ENCODE assay signal across 21 cellular contexts in the genomic region with DNA sequence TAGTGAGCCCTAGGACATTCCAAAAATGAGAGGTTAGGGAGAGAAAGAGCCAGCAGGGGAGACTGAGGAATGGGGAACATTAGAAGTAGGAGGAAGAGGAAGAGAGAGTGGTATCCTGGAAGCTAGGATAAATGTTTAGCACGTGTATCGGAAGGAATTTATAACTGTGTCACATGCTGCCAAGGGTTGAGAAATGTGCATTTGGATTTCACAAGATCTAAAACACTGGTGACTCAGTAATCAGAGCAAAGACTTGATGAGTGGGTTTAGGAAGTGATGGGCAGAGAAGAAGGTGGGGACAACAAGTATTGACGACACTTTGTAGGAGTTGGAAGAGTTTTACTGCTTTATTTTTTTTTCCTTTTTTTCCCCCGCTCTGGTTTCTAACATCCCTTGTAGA.
DNase-seq lines count a peak whose midpoint lies in the region; ATAC-seq and TF ChIP-seq lines count a peak whose summit lies in the region.
"Had no signal": no experiment of that assay in that cellular context is flagged by ENCODE, and none has a peak within 500 bp of the region (broad histone marks: within the 10 kb centered on the region; RNA-seq: fewer than 3 reads in every experiment).

No MANE protein-coding gene starts in this region.

- H3K4me3 Mint-ChIP-seq in natural killer cell treated with Interleukin-12 subunit alpha and Interleukin-12 subunit beta and Interleukin-15 and Interleukin-18, amount 100 ng/mL, for 72 hours, result no peak overlapping the region
- H3K4me3 Mint-ChIP-seq: activated CD8-positive, alpha-beta T cell treated with anti-CD3 and anti-CD28 coated beads, Interleukin-2, amount 10 ng/mL, durations not matched to agents 7 days and 5 days; activated naive CD8-positive, alpha-beta T cell; activated T-cell treated with anti-CD3 and anti-CD28 coated beads, Interleukin-2, amount 50 U/mL, for 72 hours had no signal

- no peaks in the 10 kb centered on the region for H3K27me3 ChIP-seq in osteoblast (ENCODE audit: insufficient read depth, low read length)
- H3K27me3 ChIP-seq: BE2C, cardiac muscle cell, esophagus squamous epithelium, SJSA1, stomach, uterus had no signal

- H3K4me2 ChIP-seq in osteoblast (ENCODE audit: insufficient read depth, low read length), result peak overlapping the region; percentile 14

- H2AFZ ChIP-seq in osteoblast (ENCODE audit: low read length), result no peak overlapping the region

- H4K20me1 ChIP-seq in osteoblast (ENCODE audit: insufficient read depth, low read length), result no peaks in the 10 kb centered on the region

- H3K9me3 Mint-ChIP-seq in natural killer cell treated with Interleukin-12 subunit alpha and Interleukin-12 subunit beta and Interleukin-15 and Interleukin-18, amount 100 ng/mL, for 72 hours, result peaks cover 3% of the 10 kb centered on the region

- H3K4me1 ChIP-seq in osteoblast (ENCODE audit: insufficient read depth, low read length), result peaks cover 27% of the 10 kb centered on the region
- H3K4me1 ChIP-seq: BE2C, esophagus squamous epithelium, uterus had no signal

- peaks cover 15% of the 10 kb centered on the region for H3K36me3 ChIP-seq in osteoblast (ENCODE audit: insufficient read depth, low read length)
- H3K36me3 ChIP-seq: BE2C, cardiac muscle cell, esophagus squamous epithelium, stomach, uterus had no signal

- peak; percentile 90 for DNase-seq in AG09319 (ENCODE audit: extremely low read depth, low read depth)
- peak; percentile 89 for DNase-seq in HS-5 (ENCODE audit: low read depth)
- DNase-seq in cardiac fibroblast (ENCODE audit: low read depth in 2 of 2), result peak; percentile 62 to 81
- DNase-seq in osteoblast (ENCODE audit: insufficient read length, low spot score, missing footprints), result peak; percentile 57
- no peak for DNase-seq in natural killer cell treated with Interleukin-12 subunit alpha and Interleukin-12 subunit beta and Interleukin-15 and Interleukin-18, amount 100 ng/mL, for 72 hours (ENCODE audit: low spot score)
- DNase-seq in SHP77 treated with DMSO at 0.1 percent for 48 hours (lab: John Stamatoyannopoulos, UW), result no peak
- no peak for DNase-seq in SIG-M5 (lab: John Stamatoyannopoulos, UW)
- DNase-seq in NOMO-1 treated with DMSO at 0.1 percent for 48 hours (lab: John Stamatoyannopoulos, UW; ENCODE audit: unreplicated experiment), result no peak
- DNase-seq: activated CD4-positive, CD25-positive, alpha-beta regulatory T cell; activated CD8-positive, alpha-beta T cell treated with anti-CD3 and anti-CD28 coated beads, Interleukin-2, amount 10 ng/mL, durations not matched to agents 7 days and 5 days; activated T-cell treated with anti-CD3 and anti-CD28 coated beads, Interleukin-2, amount 50 U/mL, for 72 hours; BE2C; esophagus squamous epithelium; NCI-H2081; NCI-H510A; stomach; T-helper 2 cell; uterus had no signal

- H3K9me3 ChIP-seq in osteoblast (ENCODE audit: low read depth, low read length), result no peaks in the 10 kb centered on the region
- H3K9me3 ChIP-seq: BE2C, SJSA1, stomach, uterus had no signal

- TF ChIP-seq CTCF in AG09319 (IDR thresholded peaks at IDR 0.05; ENCODE audit: low read depth, low read length) (no peak; the same call in 1 of the 2 replicates), cardiac fibroblast (IDR thresholded peaks at IDR 0.05; ENCODE audit: low read depth, low read length) (no peak), osteoblast (IDR thresholded peaks at IDR 0.05; ENCODE audit: extremely low read depth, low read depth, low read length) (no peak)

- ATAC-seq in natural killer cell treated with Interleukin-12 subunit alpha and Interleukin-12 subunit beta and Interleukin-15 and Interleukin-18, amount 100 ng/mL, for 72 hours, result no peak
- ATAC-seq: activated CD8-positive, alpha-beta T cell treated with anti-CD3 and anti-CD28 coated beads, Interleukin-2, amount 10 ng/mL, durations not matched to agents 7 days and 5 days; activated T-cell treated with anti-CD3 and anti-CD28 coated beads, Interleukin-2, amount 50 U/mL, for 72 hours had no signal

- no peak overlapping the region for H3K4me3 ChIP-seq in cardiac fibroblast (replicated peaks in 1 of 2; ENCODE audit: low read depth in 2 of 2, low read length in 2 of 2)
- H3K4me3 ChIP-seq in osteoblast (ENCODE audit: insufficient read depth, low read length), result no peak overlapping the region
- H3K4me3 ChIP-seq: cardiac muscle cell, esophagus squamous epithelium, SJSA1, stomach, uterus had no signal

- peak overlapping the region; percentile 86 for H3K27ac ChIP-seq in osteoblast (ENCODE audit: low read depth, low read length)
- H3K27ac ChIP-seq: cardiac muscle cell, SJSA1, stomach, uterus had no signal

- H3K27ac Mint-ChIP-seq in natural killer cell treated with Interleukin-12 subunit alpha and Interleukin-12 subunit beta and Interleukin-15 and Interleukin-18, amount 100 ng/mL, for 72 hours, result no peak overlapping the region
- H3K27ac Mint-ChIP-seq: activated CD8-positive, alpha-beta T cell treated with anti-CD3 and anti-CD28 coated beads, Interleukin-2, amount 10 ng/mL, durations not matched to agents 7 days and 5 days; activated naive CD8-positive, alpha-beta T cell; activated T-cell treated with anti-CD3 and anti-CD28 coated beads, Interleukin-2, amount 50 U/mL, for 72 hours had no signal

- H3K79me2 ChIP-seq in osteoblast (ENCODE audit: insufficient read depth, low read length), result peaks cover 23% of the 10 kb centered on the region

- no peaks in the 10 kb centered on the region for H3K36me3 Mint-ChIP-seq in natural killer cell treated with Interleukin-12 subunit alpha and Interleukin-12 subunit beta and Interleukin-15 and Interleukin-18, amount 100 ng/mL, for 72 hours
- H3K36me3 Mint-ChIP-seq: activated naive CD8-positive, alpha-beta T cell had no signal

- H3K4me1 Mint-ChIP-seq in natural killer cell treated with Interleukin-12 subunit alpha and Interleukin-12 subunit beta and Interleukin-15 and Interleukin-18, amount 100 ng/mL, for 72 hours (ENCODE audit: low read depth in 2 of 2), result no peaks in the 10 kb centered on the region

- H3K27me3 Mint-ChIP-seq in natural killer cell treated with Interleukin-12 subunit alpha and Interleukin-12 subunit beta and Interleukin-15 and Interleukin-18, amount 100 ng/mL, for 72 hours, result no peaks in the 10 kb centered on the region
- H3K27me3 Mint-ChIP-seq: activated naive CD8-positive, alpha-beta T cell had no signal

Comparison
In these comparisons a context has a peak if more than half of its experiments do, and no peak if none do; other contexts are left out.
1. DNase-seq: peak in AG09319 (single experiment), HS-5 (single experiment), cardiac fibroblast (2 of 2) and osteoblast (single experiment); none in natural killer cell treated with Interleukin-12 subunit alpha and Interleukin-12 subunit beta and Interleukin-15 and Interleukin-18, amount 100 ng/mL, for 72 hours (single experiment), SHP77 treated with DMSO at 0.1 percent for 48 hours (single experiment), SIG-M5 (single experiment) and NOMO-1 treated with DMSO at 0.1 percent for 48 hours (single experiment).